15 cellular contexts compared by ENCODE assay signal in the genomic region with DNA sequence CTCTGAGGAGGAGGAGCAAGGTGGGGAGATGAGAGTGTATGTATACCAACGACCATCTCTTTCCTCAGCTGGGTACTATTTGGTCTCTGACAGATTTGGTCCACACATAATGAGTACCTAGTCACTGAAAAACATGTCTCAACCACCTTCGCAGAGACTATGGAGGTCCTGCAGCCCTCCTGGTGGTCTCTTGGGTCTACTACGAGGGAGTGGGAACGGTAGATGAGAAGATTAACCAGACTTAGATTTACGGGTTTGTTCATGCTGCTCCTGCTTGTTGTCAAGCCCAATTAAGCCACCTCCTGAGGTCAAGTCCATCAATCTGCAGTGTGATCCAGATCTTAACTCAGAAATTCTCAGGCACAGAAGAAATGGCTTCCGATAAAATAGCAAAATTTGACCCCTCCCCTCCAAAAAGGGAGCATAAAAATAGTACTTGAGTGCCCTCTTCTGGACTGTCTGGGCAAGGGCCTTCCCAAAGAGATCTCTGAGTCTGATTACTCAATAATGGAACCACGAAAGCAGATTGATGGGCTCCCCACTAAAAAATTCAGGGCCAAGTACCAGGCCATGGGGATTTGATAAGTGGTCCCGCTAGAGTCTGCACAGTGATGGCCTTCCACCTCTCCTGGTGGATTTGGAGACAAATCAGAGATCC. TPM values are rescaled to one million over a fixed set of nuclear protein-coding genes. Genes with fewer than 3 reads are reported as not detected.
A peak's percentile ranks its signal among the peaks of the same experiment; 100 is the strongest.
DNase-seq lines count a peak whose midpoint lies in the region; ATAC-seq, FAIRE-seq and TF ChIP-seq lines count a peak whose summit lies in the region.
"Not testable (repeated sequence)": the region's sequence is repeated elsewhere in the genome, so short reads cannot be mapped to it uniquely, and the experiment has no call there.
"Had no signal": no experiment of that assay in that cellular context is flagged by ENCODE, and none has a peak within 500 bp of the region (broad histone marks: within the 10 kb centered on the region; RNA-seq: fewer than 3 reads in every experiment).

No MANE protein-coding gene starts in this region.

- TF ChIP-seq POLR2A in K562 (conservative IDR thresholded peaks at IDR 0.05) = not testable (repeated sequence)

- POLR2A ChIA-PET in K562 (lab: Yijun Ruan, JAX) = not testable (repeated sequence)

- not testable (repeated sequence) for H3K4me2 ChIP-seq in DND-41 (ENCODE audit: insufficient read depth, low read length); K562 (ENCODE audit: insufficient read depth, low read length); keratinocyte (ENCODE audit: control insufficient read depth, extremely low read depth, insufficient read depth, low read depth, low read length)

- H3K4me3 ChIP-seq in DND-41 (ENCODE audit: low read depth in 1 of 2, low read length in 2 of 2); K562; keratinocyte (ENCODE audit: control insufficient read depth in 2 of 3, extremely low read depth in 1 of 3, insufficient read depth in 2 of 3, low read depth in 1 of 3, low read length in 3 of 3); lung; upper lobe of right lung: not testable (repeated sequence)

- CTCF ChIA-PET in K562 (lab: Yijun Ruan, JAX; ENCODE audit: low intra/inter-chr PET ratio) = not testable (repeated sequence)

- H3K27me3 ChIP-seq in DND-41 (ENCODE audit: insufficient read depth, low read length, poor library complexity); K562 (ENCODE audit: control insufficient read depth in 2 of 2, insufficient read depth in 2 of 2, low read length in 2 of 2); keratinocyte (ENCODE audit: control insufficient read depth, extremely low read depth, insufficient read depth, low read length); lung (ENCODE audit: control insufficient read depth, insufficient read depth); upper lobe of right lung: not testable (repeated sequence)

- not testable (repeated sequence) for H3K27ac ChIP-seq in DND-41 (ENCODE audit: low read length); K562 (ENCODE audit: extremely low read depth, low read depth, low read length); keratinocyte (ENCODE audit: control insufficient read depth, insufficient read depth, low read length); lung (ENCODE audit: low read depth in 1 of 2, low read length in 1 of 2); upper lobe of right lung

- dilution Hi-C loops in keratinocyte (cut with MboI; ENCODE audit: extremely low pct_ligation_motif_present, low sequenced_read_pairs) = not testable (repeated sequence)

- H2AFZ ChIP-seq in DND-41 (ENCODE audit: low read depth, low read length); K562 (ENCODE audit: low read depth, low read length); keratinocyte (ENCODE audit: control insufficient read depth, low read length): not testable (repeated sequence)

- FAIRE-seq in K562 (lab: Jason Lieb, UNC) = peak; percentile 94
- peak; percentile 61 for FAIRE-seq in keratinocyte (lab: Jason Lieb, UNC)

- not testable (repeated sequence) for TF ChIP-seq CTCF in DND-41 (IDR thresholded peaks at IDR 0.05; ENCODE audit: borderline replicate concordance, extremely low read depth, low read length, poor library complexity, severe bottlenecking); K562 (IDR thresholded peaks at IDR 0.05 in 2 of 3, conservative IDR thresholded peaks at IDR 0.05 in 1 of 3; ENCODE audit: insufficient read depth in 2 of 3, low read depth in 1 of 3, low read length in 3 of 3); keratinocyte (optimal IDR thresholded peaks at IDR 0.05 in 1 of 3, IDR thresholded peaks at IDR 0.05 in 1 of 3, conservative IDR thresholded peaks at IDR 0.05 in 1 of 3; ENCODE audit: extremely low read depth in 1 of 3, insufficient read depth in 2 of 3, low read length in 3 of 3); lung (IDR thresholded peaks at IDR 0.05; ENCODE audit: control extremely low read depth, extremely low read depth); upper lobe of right lung (IDR thresholded peaks at IDR 0.05)

- not testable (repeated sequence) for H3K4me1 ChIP-seq in DND-41 (ENCODE audit: insufficient read depth, low read length); K562 (replicated peaks in 1 of 2; ENCODE audit: control insufficient read depth in 2 of 2, insufficient read depth in 2 of 2, low read length in 2 of 2); keratinocyte (ENCODE audit: control insufficient read depth, extremely low read depth, insufficient read depth, low read length); lung (ENCODE audit: control insufficient read depth in 2 of 2, insufficient read depth in 2 of 2, low read length in 2 of 2); upper lobe of right lung

- DNase-seq in DND-41; K562 (ENCODE audit: extremely low read depth in 1 of 4, low spot score in 3 of 4); keratinocyte (ENCODE audit: low read depth, low spot score); lung (ENCODE audit: low spot score); upper lobe of right lung: not testable (repeated sequence)

- in situ Hi-C loops in K562 (cut with MboI) = loop anchor here (10.0 kb wide), 1 partner anchor 162 kb away; no protein-coding TSS in a partner anchor

- TF ChIP-seq EP300 in K562 (IDR thresholded peaks at IDR 0.05; ENCODE audit: low read length) = not testable (repeated sequence)

- TF ChIP-seq RAD21 in K562 (CRISPR knock-in tag; conservative IDR thresholded peaks at IDR 0.05 in 1 of 2, IDR thresholded peaks at IDR 0.05 in 1 of 2) = not testable (repeated sequence)

- H3K9me1 ChIP-seq in K562 (ENCODE audit: control insufficient read depth, insufficient read depth, low read length); keratinocyte (ENCODE audit: control insufficient read depth, extremely low read depth, insufficient read depth, low read length): not testable (repeated sequence)

- BruUV-seq in K562 (replicated peaks; lab: Mats Ljungman, UMichigan) = not testable (repeated sequence)

- not testable (repeated sequence) for H3K79me2 ChIP-seq in DND-41 (ENCODE audit: insufficient read depth, low read length); K562 (ENCODE audit: control insufficient read depth, insufficient read depth, low read length); keratinocyte (ENCODE audit: control insufficient read depth, insufficient read depth, low read length)

- WGBS in K562 (ENCODE audit: insufficient coverage, low coverage, missing lambda C conversion rate) = no CpG with 5 or more reads among the region's 8 CpGs
- no CpG with 5 or more reads among the region's 8 CpGs for WGBS in lung, 2 donors

- H3K9ac ChIP-seq in DND-41 (ENCODE audit: low read depth, low read length); K562 (ENCODE audit: insufficient read depth in 1 of 2, low read depth in 2 of 2, low read length in 2 of 2); keratinocyte (ENCODE audit: control insufficient read depth, extremely low read depth, insufficient read depth, low read length): not testable (repeated sequence)

- H3K9me3 ChIP-seq in DND-41 (ENCODE audit: insufficient read depth, low read length, severe bottlenecking); K562 (replicated peaks; ENCODE audit: control insufficient read depth, insufficient read depth, low read depth, low read length); keratinocyte (ENCODE audit: control insufficient read depth, low read depth, low read length); lung (ENCODE audit: control insufficient read depth in 2 of 2, insufficient read depth in 1 of 2, low read length in 1 of 2); upper lobe of right lung: not testable (repeated sequence)

- H4K20me1 ChIP-seq in DND-41 (ENCODE audit: insufficient read depth, low read length); K562 (replicated peaks; ENCODE audit: control insufficient read depth, insufficient read depth, low read length); keratinocyte (ENCODE audit: control insufficient read depth, extremely low read depth, insufficient read depth, low read length): not testable (repeated sequence)

- H3K36me3 ChIP-seq in DND-41 (ENCODE audit: insufficient read depth, low read length); K562 (ENCODE audit: control insufficient read depth, insufficient read depth, low read length); keratinocyte (ENCODE audit: control insufficient read depth in 2 of 2, extremely low read depth in 1 of 2, insufficient read depth in 2 of 2, low read length in 2 of 2); lung (ENCODE audit: control insufficient read depth in 2 of 2, insufficient read depth in 2 of 2, low read length in 2 of 2); upper lobe of right lung: not testable (repeated sequence)

- ATAC-seq in DND-41 (ENCODE audit: insufficient read depth, low read depth) (peak; percentile 56; the same call in 2 of the 3 replicates), GM18511 (IDR thresholded peaks at IDR 0.05; ENCODE audit: unreplicated experiment) (peak; percentile 59), HG03175 (IDR thresholded peaks at IDR 0.05; ENCODE audit: unreplicated experiment) (peak; percentile 46), SK-N-SH treated with all-trans-retinoic acid at 6 μM for 48 hours (peak; percentile 74), K562 (peak; percentile 86), lung (ENCODE audit: insufficient read depth, low FRiP score) (peak; percentile 66), upper lobe of right lung (peak; percentile 46)

- intact Hi-C loops in K562 (cut with micrococcal nuclease); upper lobe of right lung (cut with DNase I): not testable (repeated sequence)

RNA-seq across cellular contexts. Expression of a gene that starts 38.3 kb away (rescaled TPM):
- 12.9 and 13.5 TPM in 2 replicates for total RNA-seq in K562 (2011; cell fraction: chromatin; rRNA removed; ENCODE audit: low replicate concordance)
- 19.7 and 21.0 TPM in 2 replicates for total RNA-seq in K562 (2011; cell fraction: nucleolus; rRNA removed)
- 21.7 and 25.7 TPM in 2 replicates for total RNA-seq in K562 (2011; cell fraction: nucleoplasm; rRNA removed)
- total RNA-seq in K562 (2014; rRNA removed) (157 and 182 TPM in 2 replicates), K562 (2014; rRNA removed; fragmentation: Illumina TruSeq; extraction: Trizol) (98.1 and 110 TPM in 2 replicates), K562 (2015; rRNA removed; fragmentation: Illumina TruSeq; extraction: Trizol) (137 and 141 TPM in 2 replicates), K562 (2021) (120 and 121 TPM in 2 replicates), lung (not detected), upper lobe of right lung (not detected)
- polyA plus RNA-seq in K562 (2011; rRNA removed) (159 and 253 TPM in 2 replicates), K562 (2014; fragmentation: Illumina TruSeq; extraction: Trizol) (182 and 200 TPM in 2 replicates), K562 (2014; fragmentation: Nextera tagmentation; extraction: Ambion mirVana) (10 to 100 TPM; 36.0 to 69.6 TPM), K562 (2014; rRNA removed) (173 and 179 TPM in 2 replicates), keratinocyte (not detected in 3 replicates), lung (not detected)
- polyA plus RNA-seq in K562 (2011; cell fraction: cytosol; rRNA removed) = 261 and 449 TPM in 2 replicates
- polyA plus RNA-seq in K562 (2011; cell fraction: nucleus; rRNA removed) = 47.2 and 111 TPM in 2 replicates
- 156 and 166 TPM in 2 replicates for polyA plus RNA-seq in K562 (2012)
- 191 and 230 TPM in 2 replicates for polyA minus RNA-seq in K562 (2011; rRNA and poly(A)+ RNA removed)
- polyA minus RNA-seq in K562 (2011; cell fraction: cytosol; rRNA and poly(A)+ RNA removed) = 68.0 and 87.0 TPM in 2 replicates
- 14.3 and 39.7 TPM in 2 replicates for polyA minus RNA-seq in K562 (2011; cell fraction: nucleus; rRNA and poly(A)+ RNA removed)
- not detected for polyA plus RNA-seq in keratinocyte (2011; ENCODE audit: low read depth)
- polyA plus RNA-seq in keratinocyte (2011; cell fraction: cytosol; rRNA removed) = not detected in 2 replicates
- polyA plus RNA-seq in keratinocyte (2011; cell fraction: nucleus; rRNA removed) = not detected in 2 replicates
- polyA plus RNA-seq in keratinocyte (2012; ENCODE audit: low replicate concordance) = not detected in 2 replicates
- 0.35 TPM in 1 of 3 replicates, not detected in the others for polyA minus RNA-seq in keratinocyte
- not detected for polyA minus RNA-seq in keratinocyte (2011; cell fraction: cytosol; rRNA and poly(A)+ RNA removed)
- not detected in 2 replicates for polyA minus RNA-seq in keratinocyte (2011; cell fraction: nucleus; rRNA and poly(A)+ RNA removed)
- total RNA-seq: A673; CD4-positive, alpha-beta memory T cell; H7; PC-9; Right ventricle myocardium superior; SJSA1 had no signal
- polyA plus RNA-seq: IgD-negative memory B cell had no signal

RNA-seq across cellular contexts. Expression of a gene that starts 53.9 kb away (rescaled TPM):
- 4.6 and 16.4 TPM in 2 replicates for total RNA-seq in K562 (2011; cell fraction: chromatin; rRNA removed; ENCODE audit: low replicate concordance)
- total RNA-seq in K562 (2011; cell fraction: nucleolus; rRNA removed) = 2.8 and 3.8 TPM in 2 replicates
- 7.6 and 12.0 TPM in 2 replicates for total RNA-seq in K562 (2011; cell fraction: nucleoplasm; rRNA removed)
- total RNA-seq in K562 (2014; rRNA removed) (12.4 and 13.0 TPM in 2 replicates), K562 (2014; rRNA removed; fragmentation: Illumina TruSeq; extraction: Trizol) (29.8 and 30.4 TPM in 2 replicates), K562 (2015; rRNA removed; fragmentation: Illumina TruSeq; extraction: Trizol) (25.3 and 28.2 TPM in 2 replicates), K562 (2021) (20.7 and 21.3 TPM in 2 replicates), lung (10 to 100 TPM; 10.6 to 21.0 TPM), upper lobe of right lung (15.3 TPM)
- polyA plus RNA-seq in K562 (2011; rRNA removed) (13.8 and 15.6 TPM in 2 replicates), K562 (2014; fragmentation: Illumina TruSeq; extraction: Trizol) (19.2 and 22.9 TPM in 2 replicates), K562 (2014; fragmentation: Nextera tagmentation; extraction: Ambion mirVana) (1 to 10 TPM; 5.6 to 9.1 TPM), K562 (2014; rRNA removed) (11.3 and 12.6 TPM in 2 replicates), keratinocyte (7.3 to 13.4 TPM (median 10.2 TPM) in 3 replicates), lung (1 to 10 TPM; 3.1 to 5.3 TPM)
- polyA plus RNA-seq in K562 (2011; cell fraction: cytosol; rRNA removed) = 3.7 and 7.6 TPM in 2 replicates
- polyA plus RNA-seq in K562 (2011; cell fraction: nucleus; rRNA removed) = 5.8 and 9.1 TPM in 2 replicates
- polyA plus RNA-seq in K562 (2012) = 13.2 and 13.5 TPM in 2 replicates
- 39.1 and 47.0 TPM in 2 replicates for polyA minus RNA-seq in K562 (2011; rRNA and poly(A)+ RNA removed)
- 15.0 and 15.6 TPM in 2 replicates for polyA minus RNA-seq in K562 (2011; cell fraction: cytosol; rRNA and poly(A)+ RNA removed)
- 6.7 and 14.8 TPM in 2 replicates for polyA minus RNA-seq in K562 (2011; cell fraction: nucleus; rRNA and poly(A)+ RNA removed)
- 4.3 TPM for polyA plus RNA-seq in keratinocyte (2011; ENCODE audit: low read depth)
- polyA plus RNA-seq in keratinocyte (2011; cell fraction: cytosol; rRNA removed) = 4.8 and 10.0 TPM in 2 replicates
- polyA plus RNA-seq in keratinocyte (2011; cell fraction: nucleus; rRNA removed) = 8.9 and 11.8 TPM in 2 replicates
- polyA plus RNA-seq in keratinocyte (2012; ENCODE audit: low replicate concordance) = 7.7 and 9.4 TPM in 2 replicates
- polyA minus RNA-seq in keratinocyte = 3.3 to 24.6 TPM (median 16.5 TPM) in 3 replicates
- polyA minus RNA-seq in keratinocyte (2011; cell fraction: cytosol; rRNA and poly(A)+ RNA removed) = 10.2 TPM
- polyA minus RNA-seq in keratinocyte (2011; cell fraction: nucleus; rRNA and poly(A)+ RNA removed) = 9.2 and 24.6 TPM in 2 replicates

Comparison
In these comparisons a context has a peak if more than half of its experiments do, and no peak if none do; other contexts are left out.
1. RNA of a gene that starts 38.3 kb away (total RNA-seq): 12.9 to 182 TPM in K562; not detected in lung and not detected in upper lobe of right lung (single experiment); every median in the first group is over 10 times any median in the second.
2. Peak in every context shown above with its lines, with median percentiles within 50 percentile points of each other: ATAC-seq.